Comparison of ENCODE assay signal across 35 cellular contexts in genomic region chr5:107301959-107302840, GRCh38.
DNase-seq lines count a peak whose midpoint lies in the region; ATAC-seq and TF ChIP-seq lines count a peak whose summit lies in the region.
"Had no signal": no experiment of that assay in that cellular context is flagged by ENCODE, and none has a peak within 500 bp of the region (broad histone marks: within the 10 kb centered on the region; RNA-seq: fewer than 3 reads in every experiment).

No MANE protein-coding gene starts in this region.

- peaks cover 0 to 1% (median 0%) of the 10 kb centered on the region in 8 donors for H3K9me3 Mint-ChIP-seq in CD4-positive, alpha-beta memory T cell
- H3K9me3 Mint-ChIP-seq in effector memory CD8-positive, alpha-beta T cell: no peaks in the 10 kb centered on the region
- H3K9me3 Mint-ChIP-seq in stimulated activated effector memory CD8-positive, alpha-beta T cell treated with anti-CD3 and anti-CD28 coated beads, Interleukin-12 subunit alpha, Interleukin-12 subunit beta, amount 100 ng/mL, for 72 hours: no peaks in the 10 kb centered on the region
- H3K9me3 Mint-ChIP-seq: activated T-cell treated with anti-CD3 and anti-CD28 coated beads, Interleukin-2, amount 50 U/mL, for 24 hours; CD4-positive, alpha-beta T cell had no signal

- intact Hi-C loops in OCI-LY7 (cut with micrococcal nuclease; ENCODE audit: unreplicated experiment) (no loop called here), posterior vena cava (cut with DNase I) (no loop called here)
- intact Hi-C loops in CD4-positive, alpha-beta memory T cell (cut with micrococcal nuclease): no loop called here

- CTCF ChIA-PET in OCI-LY7 (lab: Charles Lee; ENCODE audit: unreplicated experiment): interaction anchor here (1.7 kb wide), 1 partner anchor 211 kb away, joined by 3 read pairs; no protein-coding TSS in a partner anchor
- CTCF ChIA-PET in CD4-positive, alpha-beta memory T cell (lab: Charles Lee; ENCODE audit: partially characterized antibody): no interaction called here

- H3K79me2 ChIP-seq in OCI-LY7 (ENCODE audit: insufficient read depth, low read depth, low read length): no peaks in the 10 kb centered on the region

- H3K27ac Mint-ChIP-seq in CD4-positive, alpha-beta memory T cell: no peak overlapping the region
- H3K27ac Mint-ChIP-seq in effector memory CD8-positive, alpha-beta T cell: peak overlapping the region in 1 of 2 donors; percentile 16
- H3K27ac Mint-ChIP-seq in stimulated activated effector memory CD8-positive, alpha-beta T cell treated with anti-CD3 and anti-CD28 coated beads, Interleukin-12 subunit alpha, Interleukin-12 subunit beta, amount 100 ng/mL, for 72 hours: no peak overlapping the region
- H3K27ac Mint-ChIP-seq: activated CD4-positive, alpha-beta T cell treated with anti-CD3 and anti-CD28 coated beads for 36 hours; activated T-cell treated with anti-CD3 and anti-CD28 coated beads, Interleukin-2, amount 50 U/mL, for 24 hours; CD4-positive, alpha-beta T cell; nephron progenitor cell; T-helper 17 cell had no signal

- no peaks in the 10 kb centered on the region for H3K36me3 ChIP-seq in OCI-LY7 (ENCODE audit: insufficient read depth, low read length)
- H3K36me3 ChIP-seq in CD4-positive, alpha-beta memory T cell (ENCODE audit: insufficient read depth, low read length): no peaks in the 10 kb centered on the region
- H3K36me3 ChIP-seq: lower lobe of right lung, pancreas, thoracic aorta had no signal

- no peak for TF ChIP-seq CTCF in OCI-LY7 (conservative IDR thresholded peaks at IDR 0.05; ENCODE audit: low read length)

- H4K20me1 ChIP-seq in OCI-LY7 (ENCODE audit: insufficient read depth, low read length): no peaks in the 10 kb centered on the region

- no peaks in the 10 kb centered on the region for H3K9me2 ChIP-seq in OCI-LY7 (ENCODE audit: insufficient read depth, low read length)

- POLR2A ChIA-PET in OCI-LY7 (lab: Charles Lee): interaction anchor here (0.7 to 1.0 kb wide), 4 partner anchors 15 to 35 kb away, joined by 3 to 4 read pairs (median 3); no protein-coding TSS in a partner anchor
- POLR2A ChIA-PET in CD4-positive, alpha-beta memory T cell (lab: Charles Lee; ENCODE audit: partially characterized antibody): no interaction called here

- no peak overlapping the region for H3K4me3 ChIP-seq in OCI-LY7 (ENCODE audit: low read depth, low read length, poor library complexity, severe bottlenecking)
- H3K4me3 ChIP-seq in CD4-positive, alpha-beta memory T cell (ENCODE audit: low read length in 2 of 2): no peak overlapping the region
- H3K4me3 ChIP-seq: body of pancreas, dorsolateral prefrontal cortex, lower lobe of right lung, mucosa of descending colon, pancreas, SK-N-MC, thoracic aorta had no signal

- no peak overlapping the region for H3K4me3 Mint-ChIP-seq in CD4-positive, alpha-beta memory T cell
- H3K4me3 Mint-ChIP-seq in effector memory CD8-positive, alpha-beta T cell: no peak overlapping the region
- no peak overlapping the region for H3K4me3 Mint-ChIP-seq in stimulated activated effector memory CD8-positive, alpha-beta T cell treated with anti-CD3 and anti-CD28 coated beads, Interleukin-12 subunit alpha, Interleukin-12 subunit beta, amount 100 ng/mL, for 72 hours
- H3K4me3 Mint-ChIP-seq: activated CD4-positive, alpha-beta T cell treated with anti-CD3 and anti-CD28 coated beads for 36 hours; activated T-cell treated with anti-CD3 and anti-CD28 coated beads, Interleukin-2, amount 50 U/mL, for 24 hours; CD4-positive, alpha-beta T cell; nephron progenitor cell; T-helper 17 cell had no signal

- peak overlapping the region; percentile 58 for H2AFZ ChIP-seq in OCI-LY7 (ENCODE audit: low read length)

- ATAC-seq in GM18508 (IDR thresholded peaks at IDR 0.05; ENCODE audit: insufficient read depth, unreplicated experiment) (peak; percentile 39), GM21786 (IDR thresholded peaks at IDR 0.05; ENCODE audit: unreplicated experiment) (peak; percentile 41), HG02970 (IDR thresholded peaks at IDR 0.05; ENCODE audit: low FRiP score, unreplicated experiment) (peak; percentile 54)
- ATAC-seq in effector memory CD8-positive, alpha-beta T cell (replicated peaks): no peak
- no peak for ATAC-seq in stimulated activated effector memory CD8-positive, alpha-beta T cell treated with anti-CD3 and anti-CD28 coated beads, Interleukin-12 subunit alpha, Interleukin-12 subunit beta, amount 100 ng/mL, for 72 hours
- ATAC-seq: activated CD4-positive, alpha-beta T cell treated with anti-CD3 and anti-CD28 coated beads for 36 hours; body of pancreas; lower lobe of right lung; mucosa of descending colon; pancreas; right cardiac atrium; T-helper 17 cell had no signal

- no peak overlapping the region for H3K27ac ChIP-seq in OCI-LY7 (ENCODE audit: low read depth, low read length, poor library complexity, severe bottlenecking)
- no peak overlapping the region for H3K27ac ChIP-seq in CD4-positive, alpha-beta memory T cell (ENCODE audit: low read depth, low read length)
- H3K27ac ChIP-seq: body of pancreas, dorsolateral prefrontal cortex, lower lobe of right lung, pancreas, RWPE1, SK-N-MC, thoracic aorta had no signal

- peaks cover 0 to 2% (median 1%) of the 10 kb centered on the region in 4 donors for H3K4me1 Mint-ChIP-seq in CD4-positive, alpha-beta memory T cell
- H3K4me1 Mint-ChIP-seq in effector memory CD8-positive, alpha-beta T cell (ENCODE audit: low read depth in 2 of 2): peaks cover 0 to 12% of the 10 kb centered on the region in 2 donors
- peaks cover 9% of the 10 kb centered on the region for H3K4me1 Mint-ChIP-seq in stimulated activated effector memory CD8-positive, alpha-beta T cell treated with anti-CD3 and anti-CD28 coated beads, Interleukin-12 subunit alpha, Interleukin-12 subunit beta, amount 100 ng/mL, for 72 hours
- H3K4me1 Mint-ChIP-seq: activated CD4-positive, alpha-beta T cell treated with anti-CD3 and anti-CD28 coated beads for 36 hours; T-helper 17 cell had no signal

- no peaks in the 10 kb centered on the region for H3K27me3 Mint-ChIP-seq in CD4-positive, alpha-beta memory T cell
- no peaks in the 10 kb centered on the region for H3K27me3 Mint-ChIP-seq in effector memory CD8-positive, alpha-beta T cell
- H3K27me3 Mint-ChIP-seq: CD4-positive, alpha-beta T cell; T-helper 17 cell had no signal

- BruUV-seq in OCI-LY7 (replicated peaks; lab: Mats Ljungman, UMichigan): no TSS peak

- H3K4me1 ChIP-seq in OCI-LY7 (ENCODE audit: insufficient read depth, low read length, poor library complexity, severe bottlenecking): peaks cover 18% of the 10 kb centered on the region
- H3K4me1 ChIP-seq in CD4-positive, alpha-beta memory T cell (ENCODE audit: insufficient read depth, low read length): no peaks in the 10 kb centered on the region
- H3K4me1 ChIP-seq: body of pancreas, lower lobe of right lung, pancreas had no signal

- H3K9me3 ChIP-seq in OCI-LY7 (ENCODE audit: low read length): no peaks in the 10 kb centered on the region
- no peaks in the 10 kb centered on the region for H3K9me3 ChIP-seq in CD4-positive, alpha-beta memory T cell (ENCODE audit: control insufficient read depth in 1 of 2, low read length in 2 of 2)
- H3K9me3 ChIP-seq: body of pancreas, lower lobe of right lung, mucosa of descending colon, pancreas, thoracic aorta had no signal

- no peaks in the 10 kb centered on the region for H3K36me3 Mint-ChIP-seq in CD4-positive, alpha-beta memory T cell
- no peaks in the 10 kb centered on the region for H3K36me3 Mint-ChIP-seq in effector memory CD8-positive, alpha-beta T cell (ENCODE audit: insufficient read depth)
- no peaks in the 10 kb centered on the region for H3K36me3 Mint-ChIP-seq in stimulated activated effector memory CD8-positive, alpha-beta T cell treated with anti-CD3 and anti-CD28 coated beads, Interleukin-12 subunit alpha, Interleukin-12 subunit beta, amount 100 ng/mL, for 72 hours

- no peaks in the 10 kb centered on the region for H3K27me3 ChIP-seq in CD4-positive, alpha-beta memory T cell (ENCODE audit: insufficient read depth, low read length)
- H3K27me3 ChIP-seq: body of pancreas, dorsolateral prefrontal cortex, pancreas had no signal

- no peak overlapping the region for H3K4me2 ChIP-seq in OCI-LY7 (ENCODE audit: low read length)

- DNase-seq in OCI-LY7 (ENCODE audit: low spot score) (no peak), posterior vena cava (ENCODE audit: low spot score) (no peak)
- no peak for DNase-seq in CD4-positive, alpha-beta memory T cell
- DNase-seq in effector memory CD8-positive, alpha-beta T cell: no peak
- DNase-seq in stimulated activated effector memory CD8-positive, alpha-beta T cell treated with anti-CD3 and anti-CD28 coated beads, Interleukin-12 subunit alpha, Interleukin-12 subunit beta, amount 100 ng/mL, for 72 hours (ENCODE audit: low spot score in 2 of 2): no peak
- DNase-seq: activated CD4-positive, alpha-beta T cell treated with anti-CD3 and anti-CD28 coated beads for 36 hours; activated CD8-positive, alpha-beta memory T cell treated with anti-CD3 and anti-CD28 coated beads for 24 hours; activated naive CD4-positive, alpha-beta T cell; activated T-cell treated with anti-CD3 and anti-CD28 coated beads, Interleukin-2, amount 50 U/mL, for 24 hours; body of pancreas; CD4-positive, alpha-beta T cell; cerebellar nuclear complex; dorsolateral prefrontal cortex; glutamatergic neuron; GOT3; Kasumi-1; kidney; lower lobe of right lung; mucosa of descending colon; MV-4-11; NCI-H1694 treated with DMSO at 0.1 percent for 48 hours; NCI-H2171; NCI-H524 treated with DMSO at 0.1 percent for 48 hours; nephron progenitor cell; pancreas; right cardiac atrium; stimulated activated CD4-positive, alpha-beta T cell treated with anti-CD3 and anti-CD28 coated beads, Interleukin-4, amount 100 ng/mL, for 24 hours; stimulated activated naive CD4-positive, alpha-beta T cell; T-helper 17 cell had no signal

Comparison
In these comparisons a context has a peak if more than half of its experiments do, and no peak if none do; other contexts are left out.
1. ATAC-seq: peak in GM18508 (single experiment), GM21786 (single experiment) and HG02970 (single experiment); none in effector memory CD8-positive, alpha-beta T cell (single experiment) and stimulated activated effector memory CD8-positive, alpha-beta T cell treated with anti-CD3 and anti-CD28 coated beads, Interleukin-12 subunit alpha, Interleukin-12 subunit beta, amount 100 ng/mL, for 72 hours (single experiment).